Comparison of ENCODE assay signal across 19 cellular contexts in the genomic region with DNA sequence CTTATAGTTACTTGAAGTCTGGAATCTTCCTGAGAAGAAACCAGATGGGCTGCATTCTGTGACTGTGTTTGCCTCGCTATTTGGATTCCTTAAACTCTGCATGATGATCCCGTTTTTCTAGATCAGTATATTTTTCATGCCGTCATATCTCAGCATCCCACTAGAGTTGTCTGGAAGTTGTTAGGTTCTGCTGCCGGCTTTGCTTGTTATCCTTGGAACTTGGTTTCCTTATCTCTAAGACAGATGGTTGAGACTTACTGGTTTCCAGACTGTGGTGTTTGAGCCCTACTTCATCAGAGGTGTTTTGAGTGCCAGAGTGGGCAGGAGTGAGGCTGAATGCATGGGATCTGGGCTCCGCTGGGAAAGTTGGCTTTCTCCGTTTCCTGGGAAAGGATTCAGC.
"Had no signal": no experiment of that assay in that cellular context is flagged by ENCODE, and none has a peak within 500 bp of the region (broad histone marks: within the 10 kb centered on the region; RNA-seq: fewer than 3 reads in every experiment).

No MANE protein-coding gene starts in this region.

- H3K27me3 ChIP-seq: esophagus squamous epithelium, ovary, right lobe of liver, upper lobe of right lung had no signal

- H3K4me2 ChIP-seq: smooth muscle cell had no signal

- H3K9me3 ChIP-seq: esophagus squamous epithelium, ovary, right lobe of liver, upper lobe of right lung had no signal

- H3K9me3 Mint-ChIP-seq: activated CD4-positive, alpha-beta T cell treated with anti-CD3 and anti-CD28 coated beads, Interleukin-2, amount 10 ng/mL, durations not matched to agents 7 days and 5 days; activated naive CD4-positive, alpha-beta T cell treated with anti-CD3 and anti-CD28 coated beads for 36 hours; activated T-helper 2 cell treated with anti-CD3 and anti-CD28 coated beads, Interferon-gamma antibody, Interleukin-2, Interleukin-4, amounts not matched to agents 10 μg/mL and 5 μg/mL and 100 μg/mL, durations not matched to agents 14 hours and 24 hours and 36 hours; immature natural killer cell; stimulated activated naive CD8-positive, alpha-beta T cell treated with anti-CD3 and anti-CD28 coated beads, Interleukin-15, amount 100 ng/mL, for 72 hours had no signal

- DNase-seq: activated CD4-positive, alpha-beta T cell treated with anti-CD3 and anti-CD28 coated beads, Interleukin-2, amount 10 ng/mL, durations not matched to agents 7 days and 5 days; activated naive CD4-positive, alpha-beta T cell treated with anti-CD3 and anti-CD28 coated beads for 36 hours; activated T-cell treated with anti-CD3 and anti-CD28 coated beads for 4 hours; caudate nucleus; esophagus squamous epithelium; foreskin fibroblast; glutamatergic neuron; immature natural killer cell; ovary; right lobe of liver; stimulated activated CD4-positive, alpha-beta T cell treated with anti-CD3 and anti-CD28 coated beads, Interleukin-4, amount 100 ng/mL, for 4 hours; stimulated activated CD8-positive, alpha-beta memory T cell treated with anti-CD3 and anti-CD28 coated beads, Interleukin-4, amount 100 ng/mL, for 48 hours; stimulated activated naive CD8-positive, alpha-beta T cell treated with anti-CD3 and anti-CD28 coated beads, Interleukin-15, amount 100 ng/mL, for 72 hours; upper lobe of right lung had no signal

- H3K27me3 Mint-ChIP-seq: activated CD4-positive, alpha-beta T cell treated with anti-CD3 and anti-CD28 coated beads, Interleukin-2, amount 10 ng/mL, durations not matched to agents 7 days and 5 days; stimulated activated naive CD8-positive, alpha-beta T cell treated with anti-CD3 and anti-CD28 coated beads, Interleukin-15, amount 100 ng/mL, for 72 hours had no signal

- H3K36me3 ChIP-seq: ovary had no signal

- H3K4me3 ChIP-seq: esophagus squamous epithelium, ovary, right lobe of liver, smooth muscle cell, upper lobe of right lung had no signal

- H3K27ac ChIP-seq: ovary, right lobe of liver, upper lobe of right lung had no signal

- H3K4me3 Mint-ChIP-seq: activated CD4-positive, alpha-beta T cell treated with anti-CD3 and anti-CD28 coated beads, Interleukin-2, amount 10 ng/mL, durations not matched to agents 7 days and 5 days; activated naive CD4-positive, alpha-beta T cell treated with anti-CD3 and anti-CD28 coated beads for 36 hours; immature natural killer cell; stimulated activated naive CD8-positive, alpha-beta T cell treated with anti-CD3 and anti-CD28 coated beads, Interleukin-15, amount 100 ng/mL, for 72 hours had no signal

- ATAC-seq: right lobe of liver; SK-N-SH treated with all-trans-retinoic acid at 6 μM for 48 hours; stimulated activated naive CD8-positive, alpha-beta T cell treated with anti-CD3 and anti-CD28 coated beads, Interleukin-15, amount 100 ng/mL, for 72 hours; upper lobe of right lung had no signal

- FAIRE-seq: colon, endothelial cell of umbilical vein had no signal

- H3K27ac Mint-ChIP-seq: activated CD4-positive, alpha-beta T cell treated with anti-CD3 and anti-CD28 coated beads, Interleukin-2, amount 10 ng/mL, durations not matched to agents 7 days and 5 days; activated naive CD4-positive, alpha-beta T cell treated with anti-CD3 and anti-CD28 coated beads for 36 hours; activated T-helper 2 cell treated with anti-CD3 and anti-CD28 coated beads, Interferon-gamma antibody, Interleukin-2, Interleukin-4, amounts not matched to agents 10 μg/mL and 5 μg/mL and 100 μg/mL, durations not matched to agents 14 hours and 24 hours and 36 hours; immature natural killer cell had no signal
